1 cellular context compared by ENCODE assay signal in genomic region chr15:73922186-73923151, GRCh38.
TF ChIP-seq lines count a peak whose summit lies in the region.

No MANE protein-coding gene starts in this region.

TF ChIP-seq in SK-N-SH treated with all-trans-retinoic acid at 6 μM for 48 hours, 23 proteins besides CTCF, POLR2A, EP300 and RAD21 (continued from another document):
- TF ChIP-seq TSHZ2 (CRISPR knock-in tag; IDR thresholded peaks at IDR 0.05) (no peak), ISL1 (CRISPR knock-in tag; IDR thresholded peaks at IDR 0.05) (no peak)
